32 cellular contexts compared by ENCODE assay signal in genomic region chr1:213370523-213370922, GRCh38.
"Had no signal": no experiment of that assay in that cellular context is flagged by ENCODE, and none has a peak within 500 bp of the region (broad histone marks: within the 10 kb centered on the region; RNA-seq: fewer than 3 reads in every experiment).

No MANE protein-coding gene starts in this region.

- H3K4me1 ChIP-seq: adrenal gland, ascending aorta, body of pancreas, breast epithelium had no signal

- DNase-seq: activated effector memory CD4-positive, alpha-beta T cell treated with anti-CD3 and anti-CD28 coated beads, Interleukin-2, amount 50 U/mL, for 16 hours; activated effector memory CD4-positive, alpha-beta T cell treated with Interleukin-2 at 50 U/mL for 16 hours; activated gamma-delta T cell; activated gamma-delta T cell treated with Interleukin-2 at 50 U/mL for 16 hours; activated naive CD4-positive, alpha-beta T cell; activated naive CD4-positive, alpha-beta T cell treated with anti-CD3 and anti-CD28 coated beads for 36 hours; activated naive CD4-positive, alpha-beta T cell treated with anti-CD3 and anti-CD28 coated beads, Interleukin-2, amount 10 ng/mL, durations not matched to agents 7 days and 5 days; activated naive CD4-positive, alpha-beta T cell treated with anti-CD3 and anti-CD28 coated beads, Interleukin-2, amount 50 U/mL, for 16 hours; activated naive CD4-positive, alpha-beta T cell treated with Interleukin-2 at 50 U/mL for 16 hours; activated naive CD8-positive, alpha-beta T cell treated with anti-CD3 and anti-CD28 coated beads for 36 hours; activated naive CD8-positive, alpha-beta T cell treated with anti-CD3 and anti-CD28 coated beads, Interleukin-2, amount 10 ng/mL, durations not matched to agents 7 days and 5 days; activated naive CD8-positive, alpha-beta T cell treated with anti-CD3 and anti-CD28 coated beads, Interleukin-2, amount 50 U/mL, for 24 hours; activated T-cell treated with anti-CD3 and anti-CD28 coated beads, Interleukin-2, amount 50 U/mL, for 24 hours; activated T-cell treated with anti-CD3 and anti-CD28 coated beads, Interleukin-2, amount 50 U/mL, for 4 hours; activated T-cell treated with anti-CD3 and anti-CD28 coated beads, Interleukin-2, amount 50 U/mL, for 48 hours; activated T-cell treated with anti-CD3 and anti-CD28 coated beads, Interleukin-2, amount 50 U/mL, for 72 hours; adrenal gland; amniotic stem cell; amygdala; anterior cingulate cortex; aorta; body of pancreas; brain microvascular endothelial cell; central memory CD4-positive, alpha-beta T cell; cerebellar nuclear complex had no signal

- FAIRE-seq: astrocyte, bronchial epithelial cell had no signal

- ATAC-seq: activated naive CD4-positive, alpha-beta T cell treated with anti-CD3 and anti-CD28 coated beads, Interleukin-2, amount 50 U/mL, for 72 hours; activated naive CD8-positive, alpha-beta T cell treated with anti-CD3 and anti-CD28 coated beads, Interleukin-2, amount 50 U/mL, for 24 hours; activated T-cell treated with anti-CD3 and anti-CD28 coated beads, Interleukin-2, amount 50 U/mL, for 4 hours; activated T-cell treated with anti-CD3 and anti-CD28 coated beads, Interleukin-2, amount 50 U/mL, for 72 hours; activated T-helper 17 cell treated with anti-CD3 and anti-CD28 coated beads, Interleukin-2, amount 50 U/mL, for 72 hours; body of pancreas had no signal

- H3K27me3 ChIP-seq: adrenal gland, ascending aorta, body of pancreas, brain microvascular endothelial cell, breast epithelium, cardiac muscle cell had no signal

- H3K9me3 ChIP-seq: adrenal gland, ascending aorta, body of pancreas, breast epithelium had no signal

- H3K27ac ChIP-seq: adrenal gland, ascending aorta, body of pancreas, brain microvascular endothelial cell, breast epithelium, cardiac muscle cell had no signal

- H3K36me3 ChIP-seq: adrenal gland, ascending aorta, brain microvascular endothelial cell, breast epithelium, cardiac muscle cell had no signal

- H3K4me3 ChIP-seq: adrenal gland, ascending aorta, body of pancreas, breast epithelium, cardiac muscle cell had no signal
